In genomic region chr21:33552093-33552998, GRCh38 we compare ENCODE assay signal across 1 cellular context.
TF ChIP-seq lines count a peak whose summit lies in the region.

No MANE protein-coding gene starts in this region.

TF ChIP-seq in HepG2, 621 proteins besides CTCF, POLR2A, EP300 and RAD21 (continued from another document and continues in another):
- TF ChIP-seq HNF1A (IDR thresholded peaks at IDR 0.05; ENCODE audit: low read depth): no peak
- no peak for TF ChIP-seq HNF1A (CRISPR knock-in tag; IDR thresholded peaks at IDR 0.05; ENCODE audit: borderline replicate concordance)
- no peak for TF ChIP-seq TMF1 (CRISPR knock-in tag; IDR thresholded peaks at IDR 0.05; ENCODE audit: low read depth)
- no peak for TF ChIP-seq ZSCAN22 (CRISPR knock-in tag; IDR thresholded peaks at IDR 0.05)
- no peak for TF ChIP-seq SMAD3 (CRISPR knock-in tag; IDR thresholded peaks at IDR 0.05)
- TF ChIP-seq IRF2 (CRISPR knock-in tag; IDR thresholded peaks at IDR 0.05): no peak
- no peak for TF ChIP-seq SOX5 (CRISPR knock-in tag; IDR thresholded peaks at IDR 0.05; ENCODE audit: borderline replicate concordance)
- no peak for TF ChIP-seq SMAD1 (CRISPR knock-in tag; IDR thresholded peaks at IDR 0.05; ENCODE audit: borderline replicate concordance, low read depth)
- TF ChIP-seq ZSCAN5A (CRISPR knock-in tag; IDR thresholded peaks at IDR 0.05; ENCODE audit: borderline replicate concordance): no peak
- no peak for TF ChIP-seq KAT8 (CRISPR knock-in tag; IDR thresholded peaks at IDR 0.05)
- TF ChIP-seq ZNF280D (CRISPR knock-in tag; IDR thresholded peaks at IDR 0.05): no peak
- TF ChIP-seq REXO4 (CRISPR knock-in tag; IDR thresholded peaks at IDR 0.05; ENCODE audit: borderline replicate concordance): no peak
- no peak for TF ChIP-seq PHF5A (CRISPR knock-in tag; IDR thresholded peaks at IDR 0.05; ENCODE audit: low read depth, unreplicated experiment)
- 0 out of 2 replicates have a peak, but pooled peaks have one; percentile 29 for TF ChIP-seq ZHX1 (CRISPR knock-in tag; IDR thresholded peaks at IDR 0.05; ENCODE audit: low read depth)
- TF ChIP-seq ZSCAN29 (CRISPR knock-in tag; conservative IDR thresholded peaks at IDR 0.05): no peak
- no peak for TF ChIP-seq DRAP1 (CRISPR knock-in tag; IDR thresholded peaks at IDR 0.05)
- TF ChIP-seq NR2F1 (CRISPR knock-in tag; IDR thresholded peaks at IDR 0.05): no peak
- TF ChIP-seq DBP (CRISPR knock-in tag; IDR thresholded peaks at IDR 0.05; ENCODE audit: not compliant biosample characterization): no peak
- no peak for TF ChIP-seq ZNF503 (CRISPR knock-in tag; IDR thresholded peaks at IDR 0.05)
- no peak for TF ChIP-seq DR1 (CRISPR knock-in tag; IDR thresholded peaks at IDR 0.05)
- no peak for TF ChIP-seq PRDM15 (CRISPR knock-in tag; IDR thresholded peaks at IDR 0.05)
- no peak for TF ChIP-seq ZBTB4 (CRISPR knock-in tag; IDR thresholded peaks at IDR 0.05; ENCODE audit: borderline replicate concordance)
- TF ChIP-seq CHCHD3 (CRISPR knock-in tag; IDR thresholded peaks at IDR 0.05): no peak
- no peak for TF ChIP-seq CC2D1A (CRISPR knock-in tag; IDR thresholded peaks at IDR 0.05)
- TF ChIP-seq XBP1 (CRISPR knock-in tag; IDR thresholded peaks at IDR 0.05): no peak
- TF ChIP-seq ZNF816 (CRISPR knock-in tag; IDR thresholded peaks at IDR 0.05; ENCODE audit: borderline replicate concordance): no peak
- TF ChIP-seq ZNF33B (CRISPR knock-in tag; IDR thresholded peaks at IDR 0.05): no peak
- no peak for TF ChIP-seq TEAD3 (CRISPR knock-in tag; optimal IDR thresholded peaks at IDR 0.05; ENCODE audit: borderline replicate concordance)
- TF ChIP-seq CREM (IDR thresholded peaks at IDR 0.05): peak; percentile 45; the same call in 1 of the 2 replicates
- no peak for TF ChIP-seq CREM (CRISPR knock-in tag; IDR thresholded peaks at IDR 0.05)
- no peak for TF ChIP-seq NKX3-1 (CRISPR knock-in tag; IDR thresholded peaks at IDR 0.05)
- TF ChIP-seq HNRNPLL (IDR thresholded peaks at IDR 0.05; ENCODE audit: low read depth, low read length, poor library complexity, severe bottlenecking): no peak
- peak; percentile 87; the same call in 1 of the 2 replicates for TF ChIP-seq HOXA3 (CRISPR knock-in tag; IDR thresholded peaks at IDR 0.05)
- TF ChIP-seq SP2 (CRISPR knock-in tag; IDR thresholded peaks at IDR 0.05): no peak
- TF ChIP-seq ARHGAP35 (CRISPR knock-in tag; IDR thresholded peaks at IDR 0.05; ENCODE audit: borderline replicate concordance): no peak
- TF ChIP-seq ZNF3 (CRISPR knock-in tag; IDR thresholded peaks at IDR 0.05): no peak
